Comparison of ENCODE assay signal across 23 cellular contexts in the genomic region with DNA sequence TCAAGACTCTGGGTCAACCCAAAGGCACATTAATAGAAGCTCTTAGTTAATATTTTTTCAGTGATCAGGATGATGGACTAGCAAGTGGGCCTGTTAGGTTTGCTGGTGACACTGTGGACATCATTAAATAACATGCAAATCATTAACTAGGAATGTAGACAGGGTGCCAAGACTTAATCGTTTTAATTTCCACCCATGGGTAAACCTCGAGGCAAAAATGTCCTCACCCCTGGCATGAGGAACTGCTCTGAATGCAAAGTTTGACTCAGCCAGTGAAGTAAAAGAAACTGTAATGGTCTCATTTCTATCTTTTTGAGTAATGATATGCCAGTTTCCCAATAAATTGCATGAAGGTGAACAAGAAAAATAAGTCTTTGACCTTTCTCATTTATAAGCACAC.
DNase-seq lines count a peak whose midpoint lies in the region; ATAC-seq, FAIRE-seq and TF ChIP-seq lines count a peak whose summit lies in the region.
"Had no signal": no experiment of that assay in that cellular context is flagged by ENCODE, and none has a peak within 500 bp of the region (broad histone marks: within the 10 kb centered on the region; RNA-seq: fewer than 3 reads in every experiment).

No MANE protein-coding gene starts in this region.

- no peaks in the 10 kb centered on the region for H3K36me3 Mint-ChIP-seq in stimulated activated naive B cell treated with anti-CD40 and anti-IgM and Interleukin-4, amounts not matched to agents 10 μg/mL and 1 μg/mL and 100 μg/mL, for 72 hours
- H3K36me3 Mint-ChIP-seq: CD8-positive, alpha-beta T cell had no signal

- peaks cover 2 to 8% of the 10 kb centered on the region in 2 donors for H3K4me1 Mint-ChIP-seq in stimulated activated naive B cell treated with anti-CD40 and anti-IgM and Interleukin-4, amounts not matched to agents 10 μg/mL and 1 μg/mL and 100 μg/mL, for 72 hours

- ATAC-seq in HepG2 (no peak), left lobe of liver (peak; percentile 82), GM19035 (IDR thresholded peaks at IDR 0.05; ENCODE audit: unreplicated experiment) (no peak), GM21423 (IDR thresholded peaks at IDR 0.05; ENCODE audit: unreplicated experiment) (no peak)
- ATAC-seq in stimulated activated naive B cell treated with anti-CD40 and anti-IgM and Interleukin-4, amounts not matched to agents 10 μg/mL and 1 μg/mL and 100 μg/mL, for 72 hours (replicated peaks) = peak; percentile 41 to 55
- ATAC-seq: CD8-positive, alpha-beta T cell; HCT116; K562 had no signal

- TF ChIP-seq EP300 in HepG2 (IDR thresholded peaks at IDR 0.05; ENCODE audit: low read depth in 2 of 2, low read length in 2 of 2) (no peak), HepG2 (CRISPR knock-in tag; IDR thresholded peaks at IDR 0.05; ENCODE audit: borderline replicate concordance) (no peak)

- 22% methylated on average over 2 of the region's 2 CpGs for WGBS in liver
- WGBS in HepG2 (ENCODE audit: low lambda C conversion rate) = 0% methylated on average over 2 of the region's 2 CpGs

- in situ Hi-C loops in HepG2 (cut with HindIII; ENCODE audit: extremely low pct_ligation_motif_present, low pct_unique_long_range_greater_than_20kb) = no loop called here

- H3K27ac Mint-ChIP-seq in stimulated activated naive B cell treated with anti-CD40 and anti-IgM and Interleukin-4, amounts not matched to agents 10 μg/mL and 1 μg/mL and 100 μg/mL, for 72 hours = no peak overlapping the region
- H3K27ac Mint-ChIP-seq: CD8-positive, alpha-beta T cell had no signal

- CTCF ChIA-PET in HepG2 (lab: Yijun Ruan, JAX; ENCODE audit: low intra/inter-chr PET ratio, low total read pairs) = no interaction called here

- H3K9me3 ChIP-seq in liver (ENCODE audit: control insufficient read depth in 4 of 4, low read length in 3 of 4) = peaks cover 0 to 2% (median 0%) of the 10 kb centered on the region in 4 donors
- no peaks in the 10 kb centered on the region for H3K9me3 ChIP-seq in HepG2 (ENCODE audit: low read length)
- H3K9me3 ChIP-seq: MG63 had no signal

- H3K4me2 ChIP-seq in HepG2 (ENCODE audit: low read depth, low read length) = no peak overlapping the region

- intact Hi-C loops in HepG2 (cut with micrococcal nuclease; ENCODE audit: unreplicated experiment) = no loop called here

- no peak for TF ChIP-seq POLR2A in HepG2 (IDR thresholded peaks at IDR 0.05; ENCODE audit: insufficient read depth in 1 of 2, low read depth in 2 of 2, low read length in 2 of 2)

- no peak for DNase-seq in HepG2 (ENCODE audit: low spot score)
- no peak for DNase-seq in left lobe of liver (ENCODE audit: low spot score)
- no peak for DNase-seq in stimulated activated naive B cell treated with anti-CD40 and anti-IgM and Interleukin-4, amounts not matched to agents 10 μg/mL and 1 μg/mL and 100 μg/mL, for 72 hours
- no peak for DNase-seq in HUDEP-2 (lab: John Stamatoyannopoulos, UW; ENCODE audit: unreplicated experiment in 76 of 76)
- DNase-seq: AML-193; C1 segment of cervical spinal cord; CD8-positive, alpha-beta T cell; DMS79; MG63; NCI-H1048; NCI-H1436 treated with DMSO at 0.1 percent for 48 hours; NCI-H1930; NCI-H748 treated with DMSO at 0.1 percent for 48 hours; SHP77 treated with DMSO at 0.1 percent for 48 hours had no signal

- no peaks in the 10 kb centered on the region for H4K20me1 ChIP-seq in HepG2 (ENCODE audit: insufficient read depth, low read length)

- H3K9ac ChIP-seq in liver (ENCODE audit: low read depth in 1 of 2, low read length in 2 of 2) (no peak overlapping the region), HepG2 (ENCODE audit: insufficient read depth, low read depth, low read length) (no peak overlapping the region)

- no peaks in the 10 kb centered on the region for H3K9me3 Mint-ChIP-seq in stimulated activated naive B cell treated with anti-CD40 and anti-IgM and Interleukin-4, amounts not matched to agents 10 μg/mL and 1 μg/mL and 100 μg/mL, for 72 hours
- H3K9me3 Mint-ChIP-seq: CD8-positive, alpha-beta T cell had no signal

- no peak overlapping the region for H3K4me3 Mint-ChIP-seq in stimulated activated naive B cell treated with anti-CD40 and anti-IgM and Interleukin-4, amounts not matched to agents 10 μg/mL and 1 μg/mL and 100 μg/mL, for 72 hours
- H3K4me3 Mint-ChIP-seq: CD8-positive, alpha-beta T cell had no signal

- no peaks in the 10 kb centered on the region for H3K79me2 ChIP-seq in HepG2 (ENCODE audit: insufficient read depth, low read length)

- FAIRE-seq in HepG2 (lab: Jason Lieb, UNC) (no peak), islet of Langerhans (lab: Jason Lieb, UNC) (peak; percentile 93)
- FAIRE-seq: H1, K562 had no signal

- no TSS peak for BruUV-seq in HepG2 (replicated peaks; lab: Mats Ljungman, UMichigan)

- H3K27me3 ChIP-seq in liver (ENCODE audit: control insufficient read depth in 4 of 4, insufficient read depth in 4 of 4, low read length in 3 of 4) (no peaks in the 10 kb centered on the region), HepG2 (ENCODE audit: control insufficient read depth in 1 of 2, insufficient read depth in 2 of 2, low read length in 2 of 2) (no peaks in the 10 kb centered on the region; a peak in 1 of 5 replicates)
- H3K27me3 ChIP-seq: MG63 had no signal

- H2AFZ ChIP-seq in HepG2 (ENCODE audit: low read length) = no peak overlapping the region

- no peak overlapping the region for H3K27ac ChIP-seq in liver (ENCODE audit: low read depth in 1 of 2, low read length in 2 of 2)
- no peak overlapping the region for H3K27ac ChIP-seq in HepG2 (ENCODE audit: extremely low read length, insufficient read depth, low read length)
- H3K27ac ChIP-seq: RWPE1, SK-N-MC had no signal

- no peak for TF ChIP-seq RAD21 in liver (IDR thresholded peaks at IDR 0.05)
- no peak for TF ChIP-seq RAD21 in HepG2 (CRISPR knock-in tag; IDR thresholded peaks at IDR 0.05)

- peaks cover 23 to 49% of the 10 kb centered on the region in 2 donors for H3K27me3 Mint-ChIP-seq in stimulated activated naive B cell treated with anti-CD40 and anti-IgM and Interleukin-4, amounts not matched to agents 10 μg/mL and 1 μg/mL and 100 μg/mL, for 72 hours

- TF ChIP-seq CTCF in liver (IDR thresholded peaks at IDR 0.05; ENCODE audit: low read depth, low read length, missing input control) (no peak), HepG2 (CRISPR knock-in tag; IDR thresholded peaks at IDR 0.05) (no peak)

- POLR2A ChIA-PET in HepG2 (lab: Yijun Ruan, JAX) = no interaction called here

- no peak overlapping the region for H3K4me3 ChIP-seq in liver (ENCODE audit: low read depth in 1 of 3, low read length in 3 of 3)
- H3K4me3 ChIP-seq in HepG2 (replicated peaks in 1 of 3; ENCODE audit: insufficient read depth in 1 of 3, low read depth in 2 of 3, low read length in 3 of 3) = no peak overlapping the region
- H3K4me3 ChIP-seq: K562, MG63, SK-N-MC had no signal

- no peaks in the 10 kb centered on the region for H3K36me3 ChIP-seq in liver (ENCODE audit: control insufficient read depth in 4 of 4, insufficient read depth in 3 of 4, low read depth in 1 of 4, low read length in 3 of 4)
- no peaks in the 10 kb centered on the region for H3K36me3 ChIP-seq in HepG2 (replicated peaks in 1 of 2; ENCODE audit: control insufficient read depth in 1 of 2, insufficient read depth in 2 of 2, low read length in 2 of 2)
- H3K36me3 ChIP-seq: MG63 had no signal

- H3K4me1 ChIP-seq in liver (ENCODE audit: control insufficient read depth in 4 of 4, insufficient read depth in 4 of 4, low read length in 3 of 4) (peaks cover 2 to 8% (median 5%) of the 10 kb centered on the region in 4 donors), HepG2 (ENCODE audit: insufficient read depth, low read length) (no peaks in the 10 kb centered on the region)

TF ChIP-seq in liver, 16 proteins besides CTCF, POLR2A, EP300 and RAD21 (continues in another document):
- no peak for TF ChIP-seq EGR1 (IDR thresholded peaks at IDR 0.05; ENCODE audit: low read depth in 2 of 2)
- no peak for TF ChIP-seq FOXA2 (IDR thresholded peaks at IDR 0.05)
- TF ChIP-seq NR2F2 (IDR thresholded peaks at IDR 0.05) = no peak
- TF ChIP-seq TAF1 (conservative IDR thresholded peaks at IDR 0.05) = no peak
- no peak for TF ChIP-seq MAX (IDR thresholded peaks at IDR 0.05)
- peak in 1 of 2 donors; percentile 19 for TF ChIP-seq RXRA (IDR thresholded peaks at IDR 0.05)
- no peak for TF ChIP-seq HNF4G (IDR thresholded peaks at IDR 0.05)
- TF ChIP-seq JUND (IDR thresholded peaks at IDR 0.05) = no peak
- TF ChIP-seq YY1 (IDR thresholded peaks at IDR 0.05) = no peak
- TF ChIP-seq, protein P1, sequence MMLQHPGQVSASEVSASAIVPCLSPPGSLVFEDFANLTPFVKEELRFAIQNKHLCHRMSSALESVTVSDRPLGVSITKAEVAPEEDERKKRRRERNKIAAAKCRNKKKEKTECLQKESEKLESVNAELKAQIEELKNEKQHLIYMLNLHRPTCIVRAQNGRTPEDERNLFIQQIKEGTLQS (IDR thresholded peaks at IDR 0.05) = no peak

TF ChIP-seq in HepG2, 621 proteins besides CTCF, POLR2A, EP300 and RAD21:
- TF ChIP-seq KLF15 (CRISPR knock-in tag; IDR thresholded peaks at IDR 0.05; ENCODE audit: borderline replicate concordance) (no peak), DZIP1 (CRISPR knock-in tag; IDR thresholded peaks at IDR 0.05) (no peak), KLF13 (CRISPR knock-in tag; IDR thresholded peaks at IDR 0.05) (no peak), BRCA1 (CRISPR knock-in tag; IDR thresholded peaks at IDR 0.05) (no peak), IRX3 (CRISPR knock-in tag; IDR thresholded peaks at IDR 0.05; ENCODE audit: borderline replicate concordance, low read depth) (no peak), TRIM24 (CRISPR knock-in tag; IDR thresholded peaks at IDR 0.05) (no peak), FOXA3 (CRISPR knock-in tag; IDR thresholded peaks at IDR 0.05) (no peak), ERF (CRISPR knock-in tag; IDR thresholded peaks at IDR 0.05) (no peak)

Comparison
In these comparisons a context has a peak if more than half of its experiments do, and no peak if none do; other contexts are left out.
1. ATAC-seq: peak in left lobe of liver (single experiment) and stimulated activated naive B cell treated with anti-CD40 and anti-IgM and Interleukin-4, amounts not matched to agents 10 μg/mL and 1 μg/mL and 100 μg/mL, for 72 hours (2 of 2); none in HepG2 (single experiment), GM19035 (single experiment) and GM21423 (single experiment).